8 cellular contexts compared by ENCODE assay signal in the genomic region with DNA sequence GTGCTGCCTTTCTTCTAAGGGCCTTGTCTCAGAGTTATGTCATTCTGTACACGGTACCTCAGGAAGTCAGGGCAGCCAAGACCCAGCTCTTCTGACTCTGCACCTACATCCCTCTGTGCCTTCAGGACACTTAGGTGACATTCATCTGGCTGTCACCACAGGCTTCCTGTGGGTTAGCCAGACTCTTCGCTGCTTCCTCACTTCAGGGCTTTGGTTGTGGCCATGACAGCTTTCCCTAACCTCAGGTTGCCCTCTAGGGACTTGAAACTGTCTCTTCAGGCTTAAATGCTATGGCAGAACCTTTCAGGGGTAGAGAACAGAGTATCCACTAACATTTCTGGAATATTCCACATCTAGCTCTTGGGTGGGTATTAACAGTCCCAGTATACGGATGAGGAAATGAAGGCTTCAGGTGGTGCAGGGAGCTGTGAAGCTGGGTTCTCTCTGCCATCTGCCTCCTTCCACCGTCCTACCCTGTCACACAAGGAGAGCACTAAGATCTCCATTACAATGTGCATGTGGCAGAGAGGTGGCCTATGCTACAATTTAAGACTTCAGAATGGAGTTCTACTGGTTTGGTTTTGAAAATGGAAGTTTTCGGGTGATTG.
A peak's percentile ranks its signal among the peaks of the same experiment; 100 is the strongest.
DNase-seq lines count a peak whose midpoint lies in the region; ATAC-seq lines count a peak whose summit lies in the region.

No MANE protein-coding gene starts in this region.

- no peaks in the 10 kb centered on the region for H3K27me3 Mint-ChIP-seq in central memory CD8-positive, alpha-beta T cell
- no peaks in the 10 kb centered on the region for H3K27me3 Mint-ChIP-seq in stimulated activated naive CD8-positive, alpha-beta T cell treated with anti-CD3 and anti-CD28 coated beads, Interleukin-15, amount 100 ng/mL, for 72 hours

- H3K4me3 Mint-ChIP-seq in central memory CD8-positive, alpha-beta T cell, result no peak overlapping the region
- H3K4me3 Mint-ChIP-seq in stimulated activated naive CD8-positive, alpha-beta T cell treated with anti-CD3 and anti-CD28 coated beads, Interleukin-15, amount 100 ng/mL, for 72 hours, result no peak overlapping the region

- ATAC-seq in central memory CD8-positive, alpha-beta T cell (replicated peaks; ENCODE audit: extremely low read depth, poor library complexity, severe bottlenecking), result peak; percentile 92
- ATAC-seq in stimulated activated naive CD8-positive, alpha-beta T cell treated with anti-CD3 and anti-CD28 coated beads, Interleukin-15, amount 100 ng/mL, for 72 hours, result peak; percentile 88

- peak; percentile 43 for DNase-seq in stimulated activated CD4-positive, alpha-beta T cell treated with anti-CD3 and anti-CD28 coated beads, Interleukin-15, amount 100 ng/mL, for 24 hours
- no peak for DNase-seq in stimulated activated CD4-positive, alpha-beta T cell treated with anti-CD3 and anti-CD28 coated beads, Interleukin-2, amount 100 ng/mL, for 48 hours
- peak; percentile 49 for DNase-seq in T-helper 9 cell
- peak; percentile 25 to 54 for DNase-seq in central memory CD8-positive, alpha-beta T cell (ENCODE audit: low spot score in 2 of 2)
- peak in 1 of 2 donors; percentile 45 for DNase-seq in stimulated activated naive CD8-positive, alpha-beta T cell treated with anti-CD3 and anti-CD28 coated beads, Interleukin-15, amount 100 ng/mL, for 72 hours
- no peak for DNase-seq in NCI-H2196 treated with DMSO at 0.1 percent for 48 hours (lab: John Stamatoyannopoulos, UW; ENCODE audit: unreplicated experiment)
- DNase-seq in NCI-H2107 (lab: John Stamatoyannopoulos, UW), result no peak
- DNase-seq in activated CD4-positive, CD25-positive, alpha-beta regulatory T cell (lab: John Stamatoyannopoulos, UW), result no peak

- H3K4me1 Mint-ChIP-seq in central memory CD8-positive, alpha-beta T cell, result peaks cover 17% of the 10 kb centered on the region
- H3K4me1 Mint-ChIP-seq in stimulated activated naive CD8-positive, alpha-beta T cell treated with anti-CD3 and anti-CD28 coated beads, Interleukin-15, amount 100 ng/mL, for 72 hours, result peaks cover 16% of the 10 kb centered on the region

- H3K27ac Mint-ChIP-seq in central memory CD8-positive, alpha-beta T cell (ENCODE audit: low read depth), result peak overlapping the region; percentile 30
- H3K27ac Mint-ChIP-seq in stimulated activated naive CD8-positive, alpha-beta T cell treated with anti-CD3 and anti-CD28 coated beads, Interleukin-15, amount 100 ng/mL, for 72 hours, result peak overlapping the region in 1 of 2 donors; percentile 7

- H3K36me3 Mint-ChIP-seq in central memory CD8-positive, alpha-beta T cell (ENCODE audit: insufficient read depth), result peaks cover 52% of the 10 kb centered on the region

- H3K9me3 Mint-ChIP-seq in central memory CD8-positive, alpha-beta T cell, result no peaks in the 10 kb centered on the region
- H3K9me3 Mint-ChIP-seq in stimulated activated naive CD8-positive, alpha-beta T cell treated with anti-CD3 and anti-CD28 coated beads, Interleukin-15, amount 100 ng/mL, for 72 hours, result no peaks in the 10 kb centered on the region

Comparison
In these comparisons a context has a peak if more than half of its experiments do, and no peak if none do; other contexts are left out.
1. DNase-seq: peak in stimulated activated CD4-positive, alpha-beta T cell treated with anti-CD3 and anti-CD28 coated beads, Interleukin-15, amount 100 ng/mL, for 24 hours (single experiment), T-helper 9 cell (single experiment) and central memory CD8-positive, alpha-beta T cell (2 of 2); none in stimulated activated CD4-positive, alpha-beta T cell treated with anti-CD3 and anti-CD28 coated beads, Interleukin-2, amount 100 ng/mL, for 48 hours (0 of 2), NCI-H2196 treated with DMSO at 0.1 percent for 48 hours (single experiment), NCI-H2107 (single experiment) and activated CD4-positive, CD25-positive, alpha-beta regulatory T cell (0 of 4).